Comparison of ENCODE assay signal across 10 cellular contexts in the genomic region with DNA sequence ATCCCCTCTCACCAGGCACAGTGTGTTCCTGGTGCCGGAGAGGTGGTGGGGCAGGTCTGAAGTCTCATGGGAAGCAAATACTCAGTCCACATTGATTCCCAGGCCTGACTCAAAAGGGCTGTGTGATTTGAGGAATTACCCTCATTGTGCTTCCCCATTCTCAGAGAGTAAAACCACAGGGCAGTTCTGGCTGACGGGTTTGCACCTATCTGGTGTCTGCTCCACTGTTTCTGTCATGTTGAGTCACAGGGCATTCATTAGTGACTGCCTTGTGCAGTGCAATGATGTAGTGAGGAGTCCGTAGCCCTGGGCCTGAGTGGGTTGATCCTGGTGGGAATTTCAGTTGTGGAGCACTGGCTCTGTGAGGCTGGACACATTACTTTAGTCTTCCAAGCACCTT.
A peak's percentile ranks its signal among the peaks of the same experiment; 100 is the strongest.
DNase-seq lines count a peak whose midpoint lies in the region; ATAC-seq and TF ChIP-seq lines count a peak whose summit lies in the region.
"Had no signal": no experiment of that assay in that cellular context is flagged by ENCODE, and none has a peak within 500 bp of the region (broad histone marks: within the 10 kb centered on the region; RNA-seq: fewer than 3 reads in every experiment).

No MANE protein-coding gene starts in this region.

- H3K36me3 ChIP-seq in left ventricle myocardium inferior = no peaks in the 10 kb centered on the region
- no peaks in the 10 kb centered on the region for H3K36me3 ChIP-seq in transverse colon
- H3K36me3 ChIP-seq: BE2C, right atrium auricular region had no signal

- no peak for DNase-seq in left ventricle myocardium superior
- no peak for DNase-seq in left ventricle myocardium inferior
- peak; percentile 58 for DNase-seq in SKM-1 (lab: John Stamatoyannopoulos, UW; ENCODE audit: unreplicated experiment)
- peak; percentile 11 for DNase-seq in transverse colon
- DNase-seq in SHP77 (lab: John Stamatoyannopoulos, UW) = no peak
- DNase-seq in NCI-H1092 treated with DMSO at 0.1 percent for 48 hours (lab: John Stamatoyannopoulos, UW) = no peak
- DNase-seq in NCI-H2029 treated with DMSO at 0.1 percent for 48 hours (lab: John Stamatoyannopoulos, UW) = no peak
- DNase-seq: BE2C had no signal

- H3K4me1 ChIP-seq in left ventricle myocardium inferior = no peaks in the 10 kb centered on the region
- H3K4me1 ChIP-seq in transverse colon = no peaks in the 10 kb centered on the region
- H3K4me1 ChIP-seq: BE2C, right atrium auricular region had no signal

- no peak overlapping the region for H3K27ac ChIP-seq in left ventricle myocardium inferior (replicated peaks)
- no peak overlapping the region for H3K27ac ChIP-seq in transverse colon
- H3K27ac ChIP-seq: right atrium auricular region had no signal

- intact Hi-C loops in left ventricle myocardium superior (cut with micrococcal nuclease) = no loop called here
- intact Hi-C loops in left ventricle myocardium inferior (cut with micrococcal nuclease) = no loop called here
- intact Hi-C loops in transverse colon (cut with DNase I; ENCODE audit: low total_unique reads) = no loop called here

- peak; percentile 19 for ATAC-seq in left ventricle myocardium superior
- peak; percentile 78 for ATAC-seq in HG03025 (IDR thresholded peaks at IDR 0.05; ENCODE audit: low FRiP score, unreplicated experiment)

- TF ChIP-seq EP300 in transverse colon (IDR thresholded peaks at IDR 0.05; ENCODE audit: low read depth) = no peak

- H3K27me3 ChIP-seq in left ventricle myocardium inferior (ENCODE audit: low read depth) (no peaks in the 10 kb centered on the region), transverse colon (no peaks in the 10 kb centered on the region)
- H3K27me3 ChIP-seq: BE2C, right atrium auricular region had no signal

- in situ Hi-C loops in transverse colon (cut with MboI; ENCODE audit: low pct_ligation_motif_present in 1 of 4, low pct_unique_long_range_greater_than_20kb in 1 of 4, low sequenced_read_pairs in 3 of 4) = no loop called here

- TF ChIP-seq POLR2A in transverse colon (IDR thresholded peaks at IDR 0.05) = no peak

- H3K4me3 ChIP-seq in left ventricle myocardium inferior = no peak overlapping the region
- H3K4me3 ChIP-seq in transverse colon = no peak overlapping the region
- H3K4me3 ChIP-seq: right atrium auricular region had no signal

- TF ChIP-seq CTCF in left ventricle myocardium inferior (IDR thresholded peaks at IDR 0.05; ENCODE audit: borderline replicate concordance) (no peak), transverse colon (IDR thresholded peaks at IDR 0.05) (no peak)

- WGBS in transverse colon (ENCODE audit: low coverage in 1 of 2), 2 donors = 71% methylated on average over 3 of the region's 3 CpGs; no CpG with 5 or more reads in 1 of the 2 donors

- H3K9me3 ChIP-seq in left ventricle myocardium inferior (replicated peaks) (no peaks in the 10 kb centered on the region), transverse colon (no peaks in the 10 kb centered on the region)
- H3K9me3 ChIP-seq: BE2C, right atrium auricular region had no signal

Comparison
In these comparisons a context has a peak if more than half of its experiments do, and no peak if none do; other contexts are left out.
1. DNase-seq: peak in SKM-1 (single experiment) and transverse colon (single experiment); none in left ventricle myocardium superior (single experiment), left ventricle myocardium inferior (single experiment), SHP77 (0 of 2), NCI-H1092 treated with DMSO at 0.1 percent for 48 hours (single experiment) and NCI-H2029 treated with DMSO at 0.1 percent for 48 hours (single experiment).